19 cellular contexts compared by ENCODE assay signal in genomic region chr18:52510139-52510538, GRCh38.
A peak's percentile ranks its signal among the peaks of the same experiment; 100 is the strongest.
DNase-seq lines count a peak whose midpoint lies in the region; TF ChIP-seq lines count a peak whose summit lies in the region.
"Had no signal": no experiment of that assay in that cellular context is flagged by ENCODE, and none has a peak within 500 bp of the region (broad histone marks: within the 10 kb centered on the region; RNA-seq: fewer than 3 reads in every experiment).

No MANE protein-coding gene starts in this region.

- no peaks in the 10 kb centered on the region for H3K9me3 ChIP-seq in neural progenitor cell (ENCODE audit: low read depth)
- no peaks in the 10 kb centered on the region for H3K9me3 ChIP-seq in thyroid gland
- H3K9me3 ChIP-seq: BLaER1, Caco-2 had no signal

- no peak overlapping the region for H3K4me2 ChIP-seq in neural progenitor cell
- H3K4me2 ChIP-seq: BLaER1 had no signal

- no peak for TF ChIP-seq CTCF in endothelial cell (IDR thresholded peaks at IDR 0.05; ENCODE audit: unreplicated experiment)
- TF ChIP-seq CTCF in neural progenitor cell (IDR thresholded peaks at IDR 0.05) = no peak
- no peak for TF ChIP-seq CTCF in thyroid gland (IDR thresholded peaks at IDR 0.05)

- H3K9ac ChIP-seq in neural progenitor cell = no peak overlapping the region
- H3K9ac ChIP-seq: BLaER1, GM23248 had no signal

- H3K36me3 Mint-ChIP-seq in endothelial cell (ENCODE audit: low read depth, unreplicated experiment) (no peaks in the 10 kb centered on the region), neural progenitor cell (no peaks in the 10 kb centered on the region)
- H3K36me3 Mint-ChIP-seq: CD4-positive, CD25-positive, alpha-beta regulatory T cell; CD8-positive, alpha-beta T cell had no signal

- H3K36me3 ChIP-seq in neural progenitor cell (no peaks in the 10 kb centered on the region), thyroid gland (no peaks in the 10 kb centered on the region)
- H3K36me3 ChIP-seq: BLaER1 had no signal

- no peak for TF ChIP-seq POLR2A in thyroid gland (IDR thresholded peaks at IDR 0.05)

- H3F3A ChIP-seq in neural progenitor cell (ENCODE audit: low read depth) = no peaks in the 10 kb centered on the region

- intact Hi-C loops in thyroid gland (cut with DNase I) = no loop called here

- H3K4me3 ChIP-seq in neural progenitor cell (no peak overlapping the region), thyroid gland (replicated peaks in 1 of 3) (no peak overlapping the region)
- H3K4me3 ChIP-seq: BLaER1, GM23248 had no signal

- H3K27ac ChIP-seq in neural progenitor cell = no peak overlapping the region
- H3K27ac ChIP-seq in thyroid gland = no peak overlapping the region
- H3K27ac ChIP-seq: 22Rv1, BLaER1, C4-2B, GM23248 had no signal

- H3K27ac Mint-ChIP-seq in endothelial cell (ENCODE audit: unreplicated experiment) = no peak overlapping the region
- no peak overlapping the region for H3K27ac Mint-ChIP-seq in neural progenitor cell
- H3K27ac Mint-ChIP-seq: B cell; CD4-positive, CD25-positive, alpha-beta regulatory T cell; CD8-positive, alpha-beta T cell had no signal

- 75 to 77% methylated on average over 3 of the region's 3 CpGs for WGBS in thyroid gland, 2 donors

- H3K4me3 Mint-ChIP-seq in endothelial cell (ENCODE audit: unreplicated experiment) = no peak overlapping the region
- H3K4me3 Mint-ChIP-seq in neural progenitor cell = no peak overlapping the region
- H3K4me3 Mint-ChIP-seq: B cell; CD4-positive, CD25-positive, alpha-beta regulatory T cell; CD8-positive, alpha-beta T cell; H9 had no signal

- H3K79me2 ChIP-seq in neural progenitor cell (ENCODE audit: low read depth) = no peaks in the 10 kb centered on the region

- H3K27me3 Mint-ChIP-seq in endothelial cell (ENCODE audit: unreplicated experiment) (peaks cover 1% of the 10 kb centered on the region), neural progenitor cell (ENCODE audit: insufficient read depth, low read depth) (no peaks in the 10 kb centered on the region)
- H3K27me3 Mint-ChIP-seq: B cell; CD4-positive, CD25-positive, alpha-beta regulatory T cell had no signal

- no peak overlapping the region for H2AFZ ChIP-seq in neural progenitor cell (replicated peaks)
- H2AFZ ChIP-seq: GM23248 had no signal

- H3K4me1 Mint-ChIP-seq in endothelial cell (ENCODE audit: unreplicated experiment) (no peaks in the 10 kb centered on the region), neural progenitor cell (peaks cover 3% of the 10 kb centered on the region)
- H3K4me1 Mint-ChIP-seq: B cell; CD4-positive, CD25-positive, alpha-beta regulatory T cell; H9 had no signal

- no peaks in the 10 kb centered on the region for H4K20me1 ChIP-seq in neural progenitor cell (ENCODE audit: low read depth)
- H4K20me1 ChIP-seq: BLaER1 had no signal

- H3K9me3 Mint-ChIP-seq in endothelial cell (ENCODE audit: unreplicated experiment) = no peaks in the 10 kb centered on the region
- no peaks in the 10 kb centered on the region for H3K9me3 Mint-ChIP-seq in neural progenitor cell
- H3K9me3 Mint-ChIP-seq: CD8-positive, alpha-beta T cell; H9 had no signal

- H3K4me1 ChIP-seq in neural progenitor cell (no peaks in the 10 kb centered on the region), thyroid gland (no peaks in the 10 kb centered on the region)
- H3K4me1 ChIP-seq: BLaER1, Caco-2 had no signal

- DNase-seq in NCI-H2227 (lab: John Stamatoyannopoulos, UW; ENCODE audit: unreplicated experiment) (peak; percentile 79), NCI-H2227 treated with DMSO at 0.1 percent for 48 hours (lab: John Stamatoyannopoulos, UW) (no peak), NCI-H69 (lab: John Stamatoyannopoulos, UW) (peak; percentile 64), endothelial cell (ENCODE audit: low spot score) (peak; percentile 4), neural progenitor cell (ENCODE audit: low spot score) (peak; percentile 25), NCI-H82 treated with DMSO at 0.1 percent for 48 hours (lab: John Stamatoyannopoulos, UW; ENCODE audit: unreplicated experiment) (no peak), thyroid gland (no peak), glomerular visceral epithelial cell (ENCODE audit: extremely low spot score) (no peak)
- DNase-seq: Caco-2; CD4-positive, CD25-positive, alpha-beta regulatory T cell; CD8-positive, alpha-beta T cell; DMS153; DND-41; GM23248; H9 had no signal

- H3K27me3 ChIP-seq in neural progenitor cell (no peaks in the 10 kb centered on the region), thyroid gland (no peaks in the 10 kb centered on the region)
- H3K27me3 ChIP-seq: BLaER1 had no signal

Comparison
In these comparisons a context has a peak if more than half of its experiments do, and no peak if none do; other contexts are left out.
1. DNase-seq: peak in NCI-H2227 (single experiment), NCI-H69 (single experiment), endothelial cell (single experiment) and neural progenitor cell (single experiment); none in NCI-H2227 treated with DMSO at 0.1 percent for 48 hours (single experiment), NCI-H82 treated with DMSO at 0.1 percent for 48 hours (single experiment), thyroid gland (0 of 2) and glomerular visceral epithelial cell (single experiment).